ENCODE assay signal across 20 cellular contexts in genomic region chr7:71313562-71313961, GRCh38.
DNase-seq lines count a peak whose midpoint lies in the region; ATAC-seq and TF ChIP-seq lines count a peak whose summit lies in the region.
"Had no signal": no experiment of that assay in that cellular context is flagged by ENCODE, and none has a peak within 500 bp of the region (broad histone marks: within the 10 kb centered on the region; RNA-seq: fewer than 3 reads in every experiment).

No MANE protein-coding gene starts in this region.

- no peak overlapping the region for H2BK5ac ChIP-seq in H9 (ENCODE audit: insufficient read length, low read length)

- TF ChIP-seq CTCF in H9 (conservative IDR thresholded peaks at IDR 0.05) = no peak
- no peak for TF ChIP-seq CTCF in brain (conservative IDR thresholded peaks at IDR 0.05)
- no peak for TF ChIP-seq CTCF in glutamatergic neuron (IDR thresholded peaks at IDR 0.05; ENCODE audit: partially characterized antibody, unreplicated experiment)
- no peak for TF ChIP-seq CTCF in neural progenitor cell (IDR thresholded peaks at IDR 0.05)
- TF ChIP-seq CTCF in Peyer's patch (IDR thresholded peaks at IDR 0.05) = no peak

- H3K14ac ChIP-seq in H9 (ENCODE audit: insufficient read depth, low read length) = no peak overlapping the region

- H4K8ac ChIP-seq in H9 (replicated peaks; ENCODE audit: insufficient read length, low read depth, low read length) = no peak overlapping the region

- no peak overlapping the region for H2AK5ac ChIP-seq in H9 (ENCODE audit: insufficient read length, low read length)

- H4K20me1 ChIP-seq in H9 (ENCODE audit: control insufficient read depth, insufficient read depth, insufficient read length) (no peaks in the 10 kb centered on the region), neural progenitor cell (ENCODE audit: low read depth) (no peaks in the 10 kb centered on the region)

- H3F3A ChIP-seq in neural progenitor cell (ENCODE audit: low read depth) = peaks cover 16% of the 10 kb centered on the region

- H3K4ac ChIP-seq in H9 (ENCODE audit: low read depth, low read length) = no peak overlapping the region

- H3K18ac ChIP-seq in H9 (ENCODE audit: insufficient read length, low read depth, low read length) = no peak overlapping the region

- no peak overlapping the region for H3K23ac ChIP-seq in H9 (ENCODE audit: insufficient read length, low read depth, low read length)

- H3K4me3 ChIP-seq in neural progenitor cell = no peak overlapping the region
- no peak overlapping the region for H3K4me3 ChIP-seq in Peyer's patch
- H3K4me3 ChIP-seq: GM23248 had no signal

- H3K9me3 ChIP-seq in H9 (ENCODE audit: control insufficient read depth, low read depth, low read length) = peaks cover 12% of the 10 kb centered on the region
- no peaks in the 10 kb centered on the region for H3K9me3 ChIP-seq in neural progenitor cell (ENCODE audit: low read depth)
- H3K9me3 ChIP-seq in Peyer's patch = peaks cover 0 to 4% (median 0%) of the 10 kb centered on the region in 4 donors

- H2BK20ac ChIP-seq in H9 (ENCODE audit: low read depth, low read length, poor library complexity, severe bottlenecking) = no peak overlapping the region

- H2BK120ac ChIP-seq in H9 (ENCODE audit: low read depth, low read length, poor library complexity, severe bottlenecking) = no peak overlapping the region

- no peak overlapping the region for H4K91ac ChIP-seq in H9 (ENCODE audit: insufficient read length, low read depth, low read length)

- no peak for TF ChIP-seq POLR2A in GM18505 (IDR thresholded peaks at IDR 0.05; ENCODE audit: borderline replicate concordance, extremely low read depth, insufficient read depth, insufficient read length)
- no peak for TF ChIP-seq POLR2A in Peyer's patch (IDR thresholded peaks at IDR 0.05)

- no peak for ATAC-seq in GM18505 (IDR thresholded peaks at IDR 0.05; ENCODE audit: unreplicated experiment)
- ATAC-seq in activated T-cell treated with anti-CD3 and anti-CD28 coated beads, Interleukin-2, amount 50 U/mL, for 72 hours (replicated peaks in 1 of 2) = no peak

- no peak overlapping the region for H3T11ph ChIP-seq in H9 (ENCODE audit: low read length)

- no peak overlapping the region for H4K5ac ChIP-seq in H9 (ENCODE audit: insufficient read length, low read depth, low read length)

- no peak overlapping the region for H3K4me2 ChIP-seq in H9 (ENCODE audit: insufficient read depth, insufficient read length, low read length)
- peak overlapping the region; percentile 43 for H3K4me2 ChIP-seq in neural progenitor cell

- no peak overlapping the region for H2BK12ac ChIP-seq in H9 (ENCODE audit: insufficient read length, low read depth, low read length)

- H3K27me3 ChIP-seq in H9 (ENCODE audit: insufficient read depth, low read length) (no peaks in the 10 kb centered on the region), neural progenitor cell (no peaks in the 10 kb centered on the region), Peyer's patch (no peaks in the 10 kb centered on the region)

- H3K4me1 Mint-ChIP-seq in H9 (peaks cover 35 to 52% of the 10 kb centered on the region in 2 experiments), brain (peaks cover 40% of the 10 kb centered on the region), glutamatergic neuron (ENCODE audit: low read depth, unreplicated experiment) (peaks cover 6% of the 10 kb centered on the region), neural progenitor cell (peaks cover 20% of the 10 kb centered on the region)
- no peaks in the 10 kb centered on the region for H3K4me1 Mint-ChIP-seq in activated T-cell treated with anti-CD3 and anti-CD28 coated beads, Interleukin-2, amount 50 U/mL, for 72 hours (ENCODE audit: low read depth)
- H3K4me1 Mint-ChIP-seq: CD8-positive, alpha-beta memory T cell had no signal

- H3K4me1 ChIP-seq in H9 (ENCODE audit: insufficient read depth, low read length) (peaks cover 5% of the 10 kb centered on the region), neural progenitor cell (peaks cover 19% of the 10 kb centered on the region), Peyer's patch (no peaks in the 10 kb centered on the region)

- H3K4me3 Mint-ChIP-seq in H9 (no peak overlapping the region), brain (peak overlapping the region in 1 of 5 experiments; percentile 16), glutamatergic neuron (ENCODE audit: unreplicated experiment) (no peak overlapping the region), neural progenitor cell (no peak overlapping the region)
- H3K4me3 Mint-ChIP-seq in activated T-cell treated with anti-CD3 and anti-CD28 coated beads, Interleukin-2, amount 50 U/mL, for 72 hours = no peak overlapping the region
- H3K4me3 Mint-ChIP-seq: CD8-positive, alpha-beta memory T cell had no signal

- H2AFZ ChIP-seq in H9 (ENCODE audit: low read length) (no peak overlapping the region), neural progenitor cell (replicated peaks) (no peak overlapping the region)
- H2AFZ ChIP-seq: GM23248 had no signal

- no CpG with 5 or more reads among the region's 2 CpGs for WGBS in H9 (ENCODE audit: extremely low coverage, insufficient read length, low lambda C conversion rate)

- DNase-seq in H9 = no peak
- DNase-seq in glutamatergic neuron = no peak
- DNase-seq in neural progenitor cell (ENCODE audit: low spot score) = peak; percentile 47
- no peak for DNase-seq in activated T-cell treated with anti-CD3 and anti-CD28 coated beads, Interleukin-2, amount 50 U/mL, for 1 hour
- DNase-seq in activated T-cell treated with anti-CD3 and anti-CD28 coated beads, Interleukin-2, amount 50 U/mL, for 72 hours = no peak
- no peak for DNase-seq in Peyer's patch
- DNase-seq: AML-193; CD8-positive, alpha-beta memory T cell; GM23248; KG1; NCI-H1092; NCI-H1436; NCI-H2029 treated with DMSO at 0.1 percent for 48 hours; NCI-H345; NCI-H524 treated with DMSO at 0.1 percent for 48 hours; Right ventricle myocardium superior; SW 1271 had no signal

- H3K36me3 ChIP-seq in neural progenitor cell (no peaks in the 10 kb centered on the region), Peyer's patch (no peaks in the 10 kb centered on the region)

- peaks cover 16% of the 10 kb centered on the region for H3K79me1 ChIP-seq in H9 (ENCODE audit: insufficient read depth, low read depth, low read length, poor library complexity, severe bottlenecking)

- peaks cover 23% of the 10 kb centered on the region; the same call in 1 of the 2 replicates for H3K79me2 ChIP-seq in H9 (ENCODE audit: insufficient read depth, low read length)
- H3K79me2 ChIP-seq in neural progenitor cell (ENCODE audit: low read depth) = peaks cover 57% of the 10 kb centered on the region

- H3K56ac ChIP-seq in H9 (ENCODE audit: insufficient read length, low read depth, low read length) = no peak overlapping the region

- H3K27ac ChIP-seq in H9 (ENCODE audit: insufficient read length, low read depth, low read length) = peak overlapping the region; percentile 31
- peak overlapping the region; percentile 88 for H3K27ac ChIP-seq in neural progenitor cell
- H3K27ac ChIP-seq in Peyer's patch = no peak overlapping the region
- H3K27ac ChIP-seq: C4-2B, GM23248 had no signal

- H3K36me3 Mint-ChIP-seq in H9 (ENCODE audit: insufficient read depth in 1 of 3, low read depth in 3 of 3) (peaks cover 50 to 54% (median 53%) of the 10 kb centered on the region in 3 experiments), brain (peaks cover 4% of the 10 kb centered on the region), glutamatergic neuron (ENCODE audit: unreplicated experiment) (peaks cover 16% of the 10 kb centered on the region), neural progenitor cell (peaks cover 7% of the 10 kb centered on the region)
- H3K36me3 Mint-ChIP-seq in activated T-cell treated with anti-CD3 and anti-CD28 coated beads, Interleukin-2, amount 50 U/mL, for 72 hours (ENCODE audit: insufficient read depth in 2 of 2) = no peaks in the 10 kb centered on the region
- H3K36me3 Mint-ChIP-seq: CD8-positive, alpha-beta memory T cell had no signal

- no peaks in the 10 kb centered on the region for H3K23me2 ChIP-seq in H9 (ENCODE audit: insufficient read length, low read depth, low read length, poor library complexity, severe bottlenecking)

- H2BK15ac ChIP-seq in H9 (ENCODE audit: low read depth, low read length) = no peak overlapping the region

- H3K9me3 Mint-ChIP-seq in H9 = peaks cover 21 to 25% of the 10 kb centered on the region in 2 experiments; a peak in 4 of 5 replicates
- H3K9me3 Mint-ChIP-seq in brain = peaks cover 12 to 41% (median 15%) of the 10 kb centered on the region in 5 experiments
- peaks cover 6% of the 10 kb centered on the region for H3K9me3 Mint-ChIP-seq in glutamatergic neuron (ENCODE audit: unreplicated experiment)
- H3K9me3 Mint-ChIP-seq in neural progenitor cell = peaks cover 33% of the 10 kb centered on the region
- peaks cover 4 to 7% of the 10 kb centered on the region in 2 donors for H3K9me3 Mint-ChIP-seq in activated T-cell treated with anti-CD3 and anti-CD28 coated beads, Interleukin-2, amount 50 U/mL, for 72 hours

- H3K27ac Mint-ChIP-seq in H9 (peak overlapping the region; percentile 88 to 94 (median 94)), brain (peak overlapping the region in 3 of 5 experiments; percentile 58 to 90 (median 60)), glutamatergic neuron (ENCODE audit: unreplicated experiment) (peak overlapping the region; percentile 63), neural progenitor cell (peak overlapping the region; percentile 76)
- no peak overlapping the region for H3K27ac Mint-ChIP-seq in activated T-cell treated with anti-CD3 and anti-CD28 coated beads, Interleukin-2, amount 50 U/mL, for 72 hours
- H3K27ac Mint-ChIP-seq: CD8-positive, alpha-beta memory T cell had no signal

- H3K9ac ChIP-seq in H9 (ENCODE audit: extremely low read depth, insufficient read length, low read length) (no peak overlapping the region), neural progenitor cell (no peak overlapping the region)
- H3K9ac ChIP-seq: GM23248 had no signal

- H3K27me3 Mint-ChIP-seq in H9 (ENCODE audit: low read depth) = no peaks in the 10 kb centered on the region
- no peaks in the 10 kb centered on the region for H3K27me3 Mint-ChIP-seq in brain
- H3K27me3 Mint-ChIP-seq in glutamatergic neuron (ENCODE audit: unreplicated experiment) = peaks cover 3% of the 10 kb centered on the region
- H3K27me3 Mint-ChIP-seq in neural progenitor cell (ENCODE audit: insufficient read depth, low read depth) = peaks cover 9% of the 10 kb centered on the region
- H3K27me3 Mint-ChIP-seq in activated T-cell treated with anti-CD3 and anti-CD28 coated beads, Interleukin-2, amount 50 U/mL, for 72 hours (ENCODE audit: low read depth) = no peaks in the 10 kb centered on the region
- H3K27me3 Mint-ChIP-seq: CD8-positive, alpha-beta memory T cell had no signal

Comparison
In these comparisons a context has a peak if more than half of its experiments do, and no peak if none do; other contexts are left out.
1. H3K27ac ChIP-seq: peak in H9 (single experiment) and neural progenitor cell (single experiment); none in Peyer's patch (0 of 4).